In the genomic region with DNA sequence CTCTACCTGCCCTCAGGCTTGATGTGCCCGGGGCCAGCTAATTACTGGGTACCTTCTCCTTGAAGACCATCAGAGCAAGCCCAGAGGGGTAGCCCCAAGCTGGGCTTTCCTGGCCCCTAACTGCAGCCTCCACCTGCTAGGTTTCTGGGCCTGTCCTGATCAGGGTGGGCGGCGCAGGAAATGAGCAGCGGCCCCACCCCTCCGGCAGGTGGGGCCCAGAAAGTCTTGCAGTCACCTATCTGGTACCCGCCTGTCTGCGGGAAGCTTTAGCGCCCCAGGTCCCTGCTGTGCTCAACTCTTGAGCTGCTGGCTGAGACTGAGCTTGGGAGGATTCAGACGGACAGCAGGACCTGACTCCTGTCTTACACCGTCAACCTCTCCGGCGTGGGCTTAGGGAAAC, we compare ENCODE assay signal across 23 cellular contexts. TPM values are rescaled to one million over a fixed set of nuclear protein-coding genes. Genes with fewer than 3 reads are reported as not detected.
"Had no signal": no experiment of that assay in that cellular context is flagged by ENCODE, and none has a peak within 500 bp of the region (broad histone marks: within the 10 kb centered on the region; RNA-seq: fewer than 3 reads in every experiment).

No MANE protein-coding gene starts in this region.

- FAIRE-seq: HepG2, RCC 7860 had no signal

- H3K4me3 ChIP-seq: MG63, SJCRH30 had no signal

- H3K4me1 ChIP-seq: SJCRH30 had no signal

- H3K27me3 ChIP-seq: SJCRH30 had no signal

- DNase-seq: IMR-90, Karpas-422, KG1, MG63, NCI-H1092, NCI-H1105 treated with DMSO at 0.1 percent for 48 hours, NCI-H1417 treated with DMSO at 0.1 percent for 48 hours, NCI-H187, NCI-H2029, NCI-H2081 treated with DMSO at 0.1 percent for 48 hours, NCI-H2227 treated with DMSO at 0.1 percent for 48 hours, NCI-H524, NCI-H526 treated with DMSO at 0.1 percent for 48 hours, NCI-H774, SHP77 treated with DMSO at 0.1 percent for 48 hours, SJCRH30 had no signal

- ATAC-seq: HepG2, Right ventricle myocardium inferior, SK-N-SH treated with all-trans-retinoic acid at 6 μM for 48 hours had no signal

- H3K36me3 ChIP-seq: MG63, SJCRH30 had no signal

- H3K27ac ChIP-seq: RWPE1, SJCRH30 had no signal

RNA-seq across cellular contexts. Expression of a gene that starts 37.1 kb away (rescaled TPM):
- total RNA-seq: HepG2; HT1080; IMR-90; Right ventricle myocardium inferior; T-helper 1 cell treated with Interleukin-12 subunit alpha and Interleukin-12 subunit beta and Interleukin-4 antibody, amounts not matched to agents 30 ng/mL and 1 ng/mL, for 36 hours had no signal
- polyA plus RNA-seq: HepG2, IMR-90 had no signal
